Comparison of ENCODE assay signal across 32 cellular contexts in the genomic region with DNA sequence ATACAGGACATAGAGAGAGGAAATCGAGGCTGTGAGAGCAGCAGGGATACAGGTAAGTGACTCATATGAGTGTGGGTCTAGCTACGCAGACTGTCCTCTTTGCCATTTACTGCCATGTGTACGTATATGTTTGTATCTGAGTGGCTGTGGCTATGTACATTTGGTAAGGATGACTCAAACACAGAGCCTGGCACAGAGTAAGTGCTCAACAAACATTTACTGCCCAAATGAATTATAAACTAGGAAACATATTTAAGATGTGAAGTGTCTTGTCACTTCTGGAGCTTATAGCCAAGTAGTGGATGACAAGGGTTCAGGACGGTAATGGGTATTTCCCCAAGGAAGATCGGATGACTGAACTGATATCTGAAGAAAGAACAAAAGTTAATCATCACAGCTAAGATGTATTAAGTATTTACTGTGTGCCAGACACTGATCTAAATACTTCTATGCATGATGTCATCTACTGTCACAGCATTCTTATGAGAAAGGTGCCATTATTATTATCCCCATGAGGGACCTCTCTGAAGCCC.
"Had no signal": no experiment of that assay in that cellular context is flagged by ENCODE, and none has a peak within 500 bp of the region (broad histone marks: within the 10 kb centered on the region; RNA-seq: fewer than 3 reads in every experiment).

No MANE protein-coding gene starts in this region.

- FAIRE-seq: astrocyte, bronchial epithelial cell, colon, frontal cortex had no signal

- DNase-seq: activated B cell treated with CpG ODN at 0.5 μM for 24 hours; activated CD4-positive, alpha-beta T cell treated with anti-CD3 and anti-CD28 coated beads for 48 hours; activated CD4-positive, alpha-beta T cell treated with anti-CD3 and anti-CD28 coated beads, Interleukin-2, amount 50 U/mL, for 1 hour; activated CD4-positive, alpha-beta T cell treated with anti-CD3 and anti-CD28 coated beads, Interleukin-2, amount 50 U/mL, for 48 hours; activated CD8-positive, alpha-beta T cell treated with anti-CD3 and anti-CD28 coated beads for 36 hours; activated effector memory CD4-positive, alpha-beta T cell treated with Interleukin-2 at 50 U/mL for 16 hours; activated gamma-delta T cell treated with Interleukin-2 at 50 U/mL for 16 hours; activated naive CD4-positive, alpha-beta T cell treated with anti-CD3 and anti-CD28 coated beads, Interleukin-2, amount 50 U/mL, for 16 hours; activated naive CD4-positive, alpha-beta T cell treated with Interleukin-2 at 50 U/mL for 16 hours; activated T-cell treated with anti-CD3 and anti-CD28 coated beads, Interleukin-2, amount 50 U/mL, for 4 hours; amniotic stem cell; anterior cingulate cortex; brain microvascular endothelial cell; caudate nucleus; cortex of kidney; dermis blood vessel endothelial cell; effector memory CD4-positive, alpha-beta T cell; foreskin fibroblast; T-helper 1 cell; T-helper 17 cell; T1000; WERI-Rb-1 had no signal

- H3K9me3 Mint-ChIP-seq: activated B cell treated with CpG ODN at 0.5 μM for 24 hours; activated CD8-positive, alpha-beta T cell treated with anti-CD3 and anti-CD28 coated beads for 36 hours; activated T-cell treated with anti-CD3 and anti-CD28 coated beads, Interleukin-2, amount 50 U/mL, for 4 hours; activated T-helper 17 cell treated with anti-CD3 and anti-CD28 coated beads, Interleukin-2, amount 50 U/mL, for 72 hours; endodermal cell; T-helper 2 cell treated with Interferon-gamma antibody and Interleukin-4, amounts not matched to agents 5 μg/mL and 100 μg/mL, for 36 hours had no signal

- H3K27ac ChIP-seq: brain microvascular endothelial cell, WERI-Rb-1 had no signal

- H3K27me3 Mint-ChIP-seq: activated B cell treated with CpG ODN at 0.5 μM for 24 hours; activated CD8-positive, alpha-beta T cell treated with anti-CD3 and anti-CD28 coated beads for 36 hours; activated naive CD8-positive, alpha-beta T cell; activated T-helper 17 cell treated with anti-CD3 and anti-CD28 coated beads, Interleukin-2, amount 50 U/mL, for 72 hours; T-helper 17 cell had no signal

- ATAC-seq: activated CD4-positive, CD25-positive, alpha-beta regulatory T cell treated with anti-CD3 and anti-CD28 coated beads, Interleukin-2, amount 50 U/mL, for 24 hours; activated CD8-positive, alpha-beta T cell treated with anti-CD3 and anti-CD28 coated beads for 36 hours; activated T-cell treated with anti-CD3 and anti-CD28 coated beads, Interleukin-2, amount 50 U/mL, for 4 hours; activated T-helper 17 cell treated with anti-CD3 and anti-CD28 coated beads, Interleukin-2, amount 50 U/mL, for 72 hours; esophagus mucosa; T-helper 17 cell had no signal

- H3K27ac Mint-ChIP-seq: activated B cell treated with CpG ODN at 0.5 μM for 24 hours; activated CD8-positive, alpha-beta T cell treated with anti-CD3 and anti-CD28 coated beads for 36 hours; activated naive CD8-positive, alpha-beta T cell; activated T-helper 17 cell treated with anti-CD3 and anti-CD28 coated beads, Interleukin-2, amount 50 U/mL, for 72 hours; endodermal cell; T-helper 17 cell; T-helper 2 cell treated with Interferon-gamma antibody and Interleukin-4, amounts not matched to agents 5 μg/mL and 100 μg/mL, for 36 hours had no signal

- H3K4me3 Mint-ChIP-seq: activated B cell treated with CpG ODN at 0.5 μM for 24 hours; activated CD8-positive, alpha-beta T cell treated with anti-CD3 and anti-CD28 coated beads for 36 hours; activated naive CD8-positive, alpha-beta T cell; activated T-cell treated with anti-CD3 and anti-CD28 coated beads, Interleukin-2, amount 50 U/mL, for 4 hours; activated T-helper 17 cell treated with anti-CD3 and anti-CD28 coated beads, Interleukin-2, amount 50 U/mL, for 72 hours; endodermal cell; T-helper 17 cell; T-helper 2 cell treated with Interferon-gamma antibody and Interleukin-4, amounts not matched to agents 5 μg/mL and 100 μg/mL, for 36 hours had no signal

- H3K27me3 ChIP-seq: brain microvascular endothelial cell had no signal
